ENCODE assay signal across 15 cellular contexts in genomic region chr4:77002321-77002720, GRCh38. TPM values are rescaled to one million over a fixed set of nuclear protein-coding genes. Genes with fewer than 3 reads are reported as not detected.
A peak's percentile ranks its signal among the peaks of the same experiment; 100 is the strongest.
DNase-seq lines count a peak whose midpoint lies in the region; ATAC-seq and TF ChIP-seq lines count a peak whose summit lies in the region.
"Had no signal": no experiment of that assay in that cellular context is flagged by ENCODE, and none has a peak within 500 bp of the region (broad histone marks: within the 10 kb centered on the region; RNA-seq: fewer than 3 reads in every experiment).

No MANE protein-coding gene starts in this region.

- TF ChIP-seq CTCF in heart left ventricle (IDR thresholded peaks at IDR 0.05) (no peak), endodermal cell (conservative IDR thresholded peaks at IDR 0.05) (no peak)

- no peak for DNase-seq in heart left ventricle
- DNase-seq in cardiac septum (ENCODE audit: low spot score): no peak
- DNase-seq in endodermal cell: no peak
- DNase-seq in aorta: no peak
- DNase-seq: activated CD4-positive, alpha-beta T cell treated with anti-CD3 and anti-CD28 coated beads for 48 hours; activated T-cell treated with anti-CD3 and anti-CD28 coated beads, Interleukin-2, amount 50 U/mL, for 4 hours; adrenal gland; COR-L47; effector memory CD8-positive, alpha-beta T cell; glutamatergic neuron; NCI-H226 had no signal

- H3K9me3 ChIP-seq in heart left ventricle (peaks cover 0 to 4% (median 0%) of the 10 kb centered on the region in 12 donors), endodermal cell (ENCODE audit: control insufficient read depth, low read length) (peaks cover 5% of the 10 kb centered on the region), muscle layer of duodenum (ENCODE audit: control insufficient read depth in 1 of 2, low read length in 2 of 2) (no peaks in the 10 kb centered on the region), aorta (ENCODE audit: control insufficient read depth, low read length) (no peaks in the 10 kb centered on the region)
- H3K9me3 ChIP-seq: adrenal gland had no signal

- intact Hi-C loops in heart left ventricle (cut with DNase I): loop anchor here in 4 of 10 donors (5.0 to 10.0 kb wide), 4 partner anchors 40 to 808 kb away; no protein-coding TSS in a partner anchor
- intact Hi-C loops in cardiac septum (cut with DNase I): no loop called here
- intact Hi-C loops in aorta (cut with DNase I): loop anchor here in 1 of 2 donors (5.0 kb wide), 1 partner anchor 50 kb away; no protein-coding TSS in a partner anchor

- ATAC-seq in heart left ventricle (peak in 3 of 4 donors; percentile 41 to 76 (median 55)), aorta (ENCODE audit: low FRiP score) (peak; percentile 58), GM21390 (IDR thresholded peaks at IDR 0.05; ENCODE audit: unreplicated experiment) (no peak), HG02938 (IDR thresholded peaks at IDR 0.05; ENCODE audit: unreplicated experiment) (no peak), HG02678 (IDR thresholded peaks at IDR 0.05; ENCODE audit: unreplicated experiment) (no peak)
- ATAC-seq: activated T-cell treated with anti-CD3 and anti-CD28 coated beads, Interleukin-2, amount 50 U/mL, for 4 hours; effector memory CD8-positive, alpha-beta T cell had no signal

- WGBS in heart left ventricle, 4 donors: 0 to 17% (median 9%) methylated on average over 1 of the region's 1 CpG
- WGBS in endodermal cell (ENCODE audit: insufficient coverage in 1 of 2, insufficient read length in 1 of 2), 2 experiments: 71 to 79% methylated on average over 1 of the region's 1 CpG
- WGBS in aorta, 2 donors: 0 to 5% methylated on average over 1 of the region's 1 CpG

- no peak overlapping the region for H3K27ac Mint-ChIP-seq in endodermal cell
- H3K27ac Mint-ChIP-seq: effector memory CD8-positive, alpha-beta T cell had no signal

- no peak overlapping the region for H3K4me3 Mint-ChIP-seq in endodermal cell
- H3K4me3 Mint-ChIP-seq: activated T-cell treated with anti-CD3 and anti-CD28 coated beads, Interleukin-2, amount 50 U/mL, for 4 hours; effector memory CD8-positive, alpha-beta T cell had no signal

- H3K27me3 Mint-ChIP-seq in endodermal cell (ENCODE audit: insufficient read depth): no peaks in the 10 kb centered on the region
- H3K27me3 Mint-ChIP-seq: effector memory CD8-positive, alpha-beta T cell had no signal

- TF ChIP-seq POLR2A in heart left ventricle (IDR thresholded peaks at IDR 0.05): no peak

- peaks cover 17% of the 10 kb centered on the region for H3K4me1 Mint-ChIP-seq in endodermal cell

- H3K4me1 ChIP-seq in heart left ventricle (peaks cover 11 to 38% (median 28%) of the 10 kb centered on the region in 12 donors), endodermal cell (ENCODE audit: control insufficient read depth, insufficient read depth, low read length) (peaks cover 3% of the 10 kb centered on the region), muscle layer of duodenum (ENCODE audit: control insufficient read depth in 1 of 2, insufficient read depth in 2 of 2, low read length in 2 of 2) (peaks cover 10 to 15% of the 10 kb centered on the region in 2 donors), aorta (ENCODE audit: control insufficient read depth in 1 of 2, insufficient read depth in 2 of 2, low read length in 2 of 2) (peaks cover 1 to 10% of the 10 kb centered on the region in 2 donors)

- H3K27ac ChIP-seq in heart left ventricle (peak overlapping the region in 4 of 12 donors; percentile 6 to 50 (median 18)), endodermal cell (ENCODE audit: low read depth, low read length) (peak overlapping the region; percentile 68), muscle layer of duodenum (ENCODE audit: low read length) (peak overlapping the region; percentile 75), aorta (ENCODE audit: low read depth in 1 of 2, low read length in 2 of 2) (peak overlapping the region in 1 of 2 donors; percentile 34)

- H3K9ac ChIP-seq in endodermal cell (ENCODE audit: extremely low read depth, low read length, poor library complexity, severe bottlenecking): no peak overlapping the region

- no peak overlapping the region for H3K4me3 ChIP-seq in heart left ventricle
- H3K4me3 ChIP-seq in endodermal cell (ENCODE audit: low read length): no peak overlapping the region
- H3K4me3 ChIP-seq in muscle layer of duodenum (ENCODE audit: low read depth in 1 of 2, low read length in 2 of 2): no peak overlapping the region
- no peak overlapping the region for H3K4me3 ChIP-seq in aorta (ENCODE audit: low read length in 2 of 2)
- H3K4me3 ChIP-seq: adrenal gland had no signal

- no peaks in the 10 kb centered on the region for H3K9me3 Mint-ChIP-seq in endodermal cell
- H3K9me3 Mint-ChIP-seq: activated T-cell treated with anti-CD3 and anti-CD28 coated beads, Interleukin-2, amount 50 U/mL, for 4 hours; effector memory CD8-positive, alpha-beta T cell had no signal

- peaks cover 47% of the 10 kb centered on the region for H3K36me3 Mint-ChIP-seq in endodermal cell (ENCODE audit: low read depth)

- H3K27me3 ChIP-seq in heart left ventricle: no peaks in the 10 kb centered on the region
- H3K27me3 ChIP-seq in endodermal cell (ENCODE audit: control insufficient read depth, insufficient read depth, low read length, poor library complexity, severe bottlenecking): no peaks in the 10 kb centered on the region
- no peaks in the 10 kb centered on the region for H3K27me3 ChIP-seq in muscle layer of duodenum (ENCODE audit: low read depth, low read length)
- H3K27me3 ChIP-seq in aorta (ENCODE audit: control insufficient read depth in 1 of 2, insufficient read depth in 2 of 2, low read length in 1 of 2): no peaks in the 10 kb centered on the region
- H3K27me3 ChIP-seq: adrenal gland had no signal

- peaks cover 0 to 54% (median 41%) of the 10 kb centered on the region in 9 donors for H3K36me3 ChIP-seq in heart left ventricle
- peaks cover 83% of the 10 kb centered on the region for H3K36me3 ChIP-seq in endodermal cell (ENCODE audit: control insufficient read depth, insufficient read depth, low read length)
- peaks cover 17 to 23% of the 10 kb centered on the region in 2 donors for H3K36me3 ChIP-seq in muscle layer of duodenum (ENCODE audit: control insufficient read depth in 1 of 2, insufficient read depth in 2 of 2, low read length in 2 of 2)
- H3K36me3 ChIP-seq in aorta (ENCODE audit: control insufficient read depth in 1 of 2, insufficient read depth in 2 of 2, low read length in 1 of 2): peaks cover 6 to 9% of the 10 kb centered on the region in 2 donors

RNA-seq across cellular contexts. Expression of gene SEPTIN11, which starts 52.8 kb away (rescaled TPM):
- total RNA-seq in heart left ventricle: 10 to 100 TPM; 25.1 to 58.9 (median 36.2) TPM
- polyA plus RNA-seq in heart left ventricle: 10 to 100 TPM in 1 of 2 donors, 1 to 10 TPM in 1; 9.9 to 13.4 TPM
- 41.5 TPM for total RNA-seq in cardiac septum
- 100 to 1,000 TPM; 102 to 116 TPM for total RNA-seq in endodermal cell
- polyA plus RNA-seq in endodermal cell (2013, experiment 1 of 2): 130 TPM
- polyA plus RNA-seq in endodermal cell (2013, experiment 2 of 2): 129 TPM
- 100 to 1,000 TPM in 1 of 2 donors, 10 to 100 TPM in 1; 86.1 to 120 TPM for total RNA-seq in aorta
- 100 to 1,000 TPM in 1 of 2 donors, 10 to 100 TPM in 1; 39.6 to 110 TPM for polyA plus RNA-seq in aorta

Comparison
In these comparisons a context has a peak if more than half of its experiments do, and no peak if none do; other contexts are left out.
1. ATAC-seq: peak in heart left ventricle (3 of 4) and aorta (single experiment); none in GM21390 (single experiment), HG02938 (single experiment) and HG02678 (single experiment).